10 cellular contexts compared by ENCODE assay signal in genomic region chr21:36698160-36699025, GRCh38. TPM values are rescaled to one million over a fixed set of nuclear protein-coding genes. Genes with fewer than 3 reads are reported as not detected.
DNase-seq lines count a peak whose midpoint lies in the region; ATAC-seq and TF ChIP-seq lines count a peak whose summit lies in the region.
"Had no signal": no experiment of that assay in that cellular context is flagged by ENCODE, and none has a peak within 500 bp of the region (broad histone marks: within the 10 kb centered on the region; RNA-seq: fewer than 3 reads in every experiment).

No MANE protein-coding gene starts in this region.

- H3K9me3 Mint-ChIP-seq in endodermal cell: no peaks in the 10 kb centered on the region
- H3K9me3 Mint-ChIP-seq in neural progenitor cell: peaks cover 2% of the 10 kb centered on the region

- H3K4me1 ChIP-seq in endodermal cell (ENCODE audit: control insufficient read depth, insufficient read depth, low read length) (no peaks in the 10 kb centered on the region), neural progenitor cell (peaks cover 52% of the 10 kb centered on the region)

- no peak for TF ChIP-seq CTCF in C4-2B (conservative IDR thresholded peaks at IDR 0.05)
- peak; percentile 21 for TF ChIP-seq CTCF in endodermal cell (conservative IDR thresholded peaks at IDR 0.05)
- no peak for TF ChIP-seq CTCF in neural progenitor cell (IDR thresholded peaks at IDR 0.05)
- TF ChIP-seq CTCF in omental fat pad (IDR thresholded peaks at IDR 0.05): no peak

- H3K27me3 ChIP-seq in endodermal cell (ENCODE audit: control insufficient read depth, insufficient read depth, low read length, poor library complexity, severe bottlenecking): peaks cover 98% of the 10 kb centered on the region
- H3K27me3 ChIP-seq in neural progenitor cell: peaks cover 100% of the 10 kb centered on the region

- peaks cover 41% of the 10 kb centered on the region for H3F3A ChIP-seq in neural progenitor cell (ENCODE audit: low read depth)

- H3K9me3 ChIP-seq in endodermal cell (ENCODE audit: control insufficient read depth, low read length): no peaks in the 10 kb centered on the region
- H3K9me3 ChIP-seq in neural progenitor cell (ENCODE audit: low read depth): no peaks in the 10 kb centered on the region

- peak overlapping the region; percentile 78 for H2AFZ ChIP-seq in neural progenitor cell (replicated peaks)

- peak overlapping the region; percentile 76 for H3K27ac ChIP-seq in C4-2B
- no peak overlapping the region for H3K27ac ChIP-seq in endodermal cell (ENCODE audit: low read depth, low read length)
- no peak overlapping the region for H3K27ac ChIP-seq in neural progenitor cell

- WGBS in endodermal cell (ENCODE audit: insufficient coverage in 1 of 2, insufficient read length in 1 of 2), 2 experiments: 1 to 2% methylated on average over 37 to 78 of the region's 80 CpGs

- H3K27ac Mint-ChIP-seq in endodermal cell (no peak overlapping the region), neural progenitor cell (no peak overlapping the region)
- H3K27ac Mint-ChIP-seq: IgD-negative memory B cell had no signal

- H3K4me3 Mint-ChIP-seq in endodermal cell (peak overlapping the region; percentile 33), neural progenitor cell (peak overlapping the region; percentile 50)
- H3K4me3 Mint-ChIP-seq: IgD-negative memory B cell had no signal

- no peaks in the 10 kb centered on the region for H3K79me2 ChIP-seq in neural progenitor cell (ENCODE audit: low read depth)

- H3K36me3 Mint-ChIP-seq in endodermal cell (ENCODE audit: low read depth) (no peaks in the 10 kb centered on the region), neural progenitor cell (peaks cover 2% of the 10 kb centered on the region)
- H3K36me3 Mint-ChIP-seq: IgD-negative memory B cell had no signal

- no peak for ATAC-seq in omental fat pad (ENCODE audit: low FRiP score)
- ATAC-seq in GM21447 (IDR thresholded peaks at IDR 0.05; ENCODE audit: unreplicated experiment): no peak
- no peak for ATAC-seq in HG03354 (IDR thresholded peaks at IDR 0.05; ENCODE audit: poor library complexity, severe bottlenecking, unreplicated experiment)

- peaks cover 98% of the 10 kb centered on the region for H3K27me3 Mint-ChIP-seq in endodermal cell (ENCODE audit: insufficient read depth)
- H3K27me3 Mint-ChIP-seq in neural progenitor cell (ENCODE audit: insufficient read depth, low read depth): peaks cover 82% of the 10 kb centered on the region

- peak overlapping the region; percentile 53 for H3K4me3 ChIP-seq in endodermal cell (ENCODE audit: low read length)
- peak overlapping the region; percentile 48 for H3K4me3 ChIP-seq in neural progenitor cell

- peaks cover 17% of the 10 kb centered on the region for H3K4me1 Mint-ChIP-seq in endodermal cell
- H3K4me1 Mint-ChIP-seq in neural progenitor cell: peaks cover 32% of the 10 kb centered on the region

- DNase-seq in Kasumi-1 (lab: John Stamatoyannopoulos, UW) (peak; percentile 36 to 42), endodermal cell (peak; percentile 83), neural progenitor cell (ENCODE audit: low spot score) (peak; percentile 69), omental fat pad (ENCODE audit: low spot score) (no peak), GDM1 (lab: John Stamatoyannopoulos, UW) (no peak)

- H3K9ac ChIP-seq in endodermal cell (ENCODE audit: extremely low read depth, low read length, poor library complexity, severe bottlenecking): no peak overlapping the region
- H3K9ac ChIP-seq in neural progenitor cell: no peak overlapping the region

- H3K36me3 ChIP-seq in endodermal cell (ENCODE audit: control insufficient read depth, insufficient read depth, low read length): no peaks in the 10 kb centered on the region
- H3K36me3 ChIP-seq in neural progenitor cell: no peaks in the 10 kb centered on the region

- H3K4me2 ChIP-seq in neural progenitor cell: peak overlapping the region; percentile 94

- H4K20me1 ChIP-seq in neural progenitor cell (ENCODE audit: low read depth): peaks cover 97% of the 10 kb centered on the region

RNA-seq across cellular contexts. Expression of gene SIM2, which starts 0.5 kb away (rescaled TPM):
- total RNA-seq in endodermal cell: not detected
- not detected for polyA plus RNA-seq in endodermal cell (2013, experiment 1 of 2)
- polyA plus RNA-seq in endodermal cell (2013, experiment 2 of 2): 0.04 TPM
- not detected in 2 replicates for total RNA-seq in neural progenitor cell (ENCODE audit: low replicate concordance)
- total RNA-seq in omental fat pad: 1 to 10 TPM in 1 of 4 donors, not detected in 3; 3.2 TPM
- total RNA-seq: subcutaneous adipose tissue had no signal
- polyA plus RNA-seq: IgD-negative memory B cell had no signal

Comparison
In these comparisons a context has a peak if more than half of its experiments do, and no peak if none do; other contexts are left out.
1. DNase-seq: peak in Kasumi-1 (2 of 2), endodermal cell (single experiment) and neural progenitor cell (single experiment); none in omental fat pad (single experiment) and GDM1 (single experiment).